In genomic region chr11:73260127-73260457, GRCh38 we compare ENCODE assay signal across 20 cellular contexts. TPM values are rescaled to one million over a fixed set of nuclear protein-coding genes. Genes with fewer than 3 reads are reported as not detected.
"Had no signal": no experiment of that assay in that cellular context is flagged by ENCODE, and none has a peak within 500 bp of the region (broad histone marks: within the 10 kb centered on the region; RNA-seq: fewer than 3 reads in every experiment).

No MANE protein-coding gene starts in this region.

- ATAC-seq: activated CD4-positive, alpha-beta T cell treated with anti-CD3 and anti-CD28 coated beads for 36 hours; activated naive CD8-positive, alpha-beta T cell treated with anti-CD3 and anti-CD28 coated beads, Interleukin-2, amount 50 U/mL, for 24 hours; activated T-cell treated with anti-CD3 and anti-CD28 coated beads, Interleukin-2, amount 50 U/mL, for 72 hours; effector memory CD8-positive, alpha-beta T cell; heart left ventricle; lower lobe of right lung; stimulated activated naive CD8-positive, alpha-beta T cell treated with anti-CD3 and anti-CD28 coated beads, Interleukin-15, Interleukin-2, amounts not matched to agents 100 U/mL and 50 U/mL, for 24 hours had no signal

- H3K27ac ChIP-seq: esophagus squamous epithelium, heart left ventricle, lower lobe of right lung, prostate gland, tibial nerve, uterus had no signal

- H3K36me3 ChIP-seq: esophagus squamous epithelium, heart left ventricle, lower lobe of right lung, prostate gland, tibial nerve, uterus had no signal

- H3K9me3 ChIP-seq: esophagus squamous epithelium, heart left ventricle, lower lobe of right lung, prostate gland, tibial nerve, uterus had no signal

- DNase-seq: activated CD4-positive, alpha-beta T cell treated with anti-CD3 and anti-CD28 coated beads for 36 hours; activated CD4-positive, alpha-beta T cell treated with anti-CD3 and anti-CD28 coated beads, Interleukin-2, amount 50 U/mL, for 48 hours; activated gamma-delta T cell; activated naive CD4-positive, alpha-beta T cell treated with anti-CD3 and anti-CD28 coated beads, Interleukin-2, amount 50 U/mL, for 16 hours; activated naive CD8-positive, alpha-beta T cell treated with anti-CD3 and anti-CD28 coated beads, Interleukin-2, amount 50 U/mL, for 24 hours; activated T-cell treated with anti-CD3 and anti-CD28 coated beads, Interleukin-2, amount 50 U/mL, for 72 hours; dermis blood vessel endothelial cell; effector memory CD8-positive, alpha-beta T cell; esophagus squamous epithelium; lower lobe of right lung; naive B cell; stimulated activated CD4-positive, alpha-beta T cell treated with anti-CD3 and anti-CD28 coated beads, Interleukin-12 subunit alpha, Interleukin-12 subunit beta, amount 100 ng/mL, for 4 hours; stimulated activated CD4-positive, alpha-beta T cell treated with anti-CD3 and anti-CD28 coated beads, Interleukin-4, amount 100 ng/mL, for 4 hours; stimulated activated naive CD8-positive, alpha-beta T cell treated with anti-CD3 and anti-CD28 coated beads, Interleukin-15, Interleukin-2, amounts not matched to agents 100 U/mL and 50 U/mL, for 24 hours; T-helper 9 cell had no signal

- H3K4me3 ChIP-seq: esophagus squamous epithelium, heart left ventricle, lower lobe of right lung, prostate gland, tibial nerve, uterus had no signal

RNA-seq across cellular contexts. Expression of gene P2RY6, which starts 12.0 kb away (rescaled TPM):
- total RNA-seq: activated CD4-positive, alpha-beta T cell treated with anti-CD3 and anti-CD28 coated beads for 36 hours; activated T-cell treated with anti-CD3 and anti-CD28 coated beads, Interleukin-2, amount 50 U/mL, for 72 hours; dermis blood vessel endothelial cell; T-helper 1 cell treated with Interleukin-12 subunit alpha and Interleukin-12 subunit beta and Interleukin-4 antibody, amounts not matched to agents 30 ng/mL and 1 ng/mL, for 36 hours had no signal

RNA-seq across cellular contexts. Expression of gene P2RY2, which starts 42.0 kb away (rescaled TPM):
- total RNA-seq: activated CD4-positive, alpha-beta T cell treated with anti-CD3 and anti-CD28 coated beads for 36 hours; activated T-cell treated with anti-CD3 and anti-CD28 coated beads, Interleukin-2, amount 50 U/mL, for 72 hours; T-helper 1 cell treated with Interleukin-12 subunit alpha and Interleukin-12 subunit beta and Interleukin-4 antibody, amounts not matched to agents 30 ng/mL and 1 ng/mL, for 36 hours had no signal

RNA-seq across cellular contexts. Expression of gene ARHGEF17, which starts 48.0 kb away (rescaled TPM):
- total RNA-seq: T-helper 1 cell treated with Interleukin-12 subunit alpha and Interleukin-12 subunit beta and Interleukin-4 antibody, amounts not matched to agents 30 ng/mL and 1 ng/mL, for 36 hours had no signal
